15 cellular contexts compared by ENCODE assay signal in genomic region chr19:40791996-40792395, GRCh38. TPM values are rescaled to one million over a fixed set of nuclear protein-coding genes. Genes with fewer than 3 reads are reported as not detected.
DNase-seq lines count a peak whose midpoint lies in the region; ATAC-seq, FAIRE-seq and TF ChIP-seq lines count a peak whose summit lies in the region.
"Had no signal": no experiment of that assay in that cellular context is flagged by ENCODE, and none has a peak within 500 bp of the region (broad histone marks: within the 10 kb centered on the region; RNA-seq: fewer than 3 reads in every experiment).

No MANE protein-coding gene starts in this region.

- no peaks in the 10 kb centered on the region for H3K9me3 ChIP-seq in CD4-positive, alpha-beta T cell (ENCODE audit: control insufficient read depth, low read length)
- H3K9me3 ChIP-seq in kidney (ENCODE audit: control insufficient read depth in 1 of 2, low read length in 2 of 2): no peaks in the 10 kb centered on the region
- H3K9me3 ChIP-seq: adrenal gland, BE2C, gastroesophageal sphincter had no signal

- no peaks in the 10 kb centered on the region for H3K27me3 Mint-ChIP-seq in CD4-positive, alpha-beta T cell
- H3K27me3 Mint-ChIP-seq in activated T-helper 1 cell treated with anti-CD3 and anti-CD28 coated beads, Interleukin-12 subunit alpha, Interleukin-12 subunit beta, Interleukin-2, Interleukin-4 antibody, amounts not matched to agents 30 ng/mL and 10 ng/mL and 1 ng/mL, durations not matched to agents 14 hours and 24 hours and 36 hours (ENCODE audit: insufficient read depth): no peaks in the 10 kb centered on the region
- H3K27me3 Mint-ChIP-seq in naive B cell: no peaks in the 10 kb centered on the region

- CTCF ChIA-PET in CD4-positive, alpha-beta T cell (lab: Charles Lee): no interaction called here

- no peak for ATAC-seq in CD4-positive, alpha-beta T cell (ENCODE audit: poor library complexity)
- ATAC-seq in naive B cell (ENCODE audit: low read depth in 2 of 2) (no peak), HG03045 (IDR thresholded peaks at IDR 0.05; ENCODE audit: unreplicated experiment) (no peak)
- ATAC-seq: gastroesophageal sphincter, left lobe of liver had no signal

- no peak overlapping the region for H3K4me3 Mint-ChIP-seq in CD4-positive, alpha-beta T cell
- no peak overlapping the region for H3K4me3 Mint-ChIP-seq in activated T-helper 1 cell treated with anti-CD3 and anti-CD28 coated beads, Interleukin-12 subunit alpha, Interleukin-12 subunit beta, Interleukin-2, Interleukin-4 antibody, amounts not matched to agents 30 ng/mL and 10 ng/mL and 1 ng/mL, durations not matched to agents 14 hours and 24 hours and 36 hours
- peak overlapping the region in 3 of 8 donors; percentile 28 to 61 (median 45) for H3K4me3 Mint-ChIP-seq in naive B cell

- POLR2A ChIA-PET in CD4-positive, alpha-beta T cell (lab: Charles Lee): interaction anchor here (2.1 kb wide), 1 partner anchor 14 kb away, joined by 8 read pairs; the partner anchor contains the start of gene RAB4B

- H3K4me3 ChIP-seq in kidney (ENCODE audit: low read length in 2 of 2): no peak overlapping the region
- H3K4me3 ChIP-seq: adrenal gland, gastroesophageal sphincter had no signal

- no peaks in the 10 kb centered on the region for H3K36me3 ChIP-seq in kidney (ENCODE audit: control insufficient read depth in 1 of 2, insufficient read depth in 2 of 2, low read length in 2 of 2)
- H3K36me3 ChIP-seq: BE2C had no signal

- no peak for TF ChIP-seq CTCF in CD4-positive, alpha-beta T cell (IDR thresholded peaks at IDR 0.05)
- TF ChIP-seq CTCF in kidney (IDR thresholded peaks at IDR 0.05; ENCODE audit: borderline replicate concordance, extremely low read depth, insufficient read depth): no peak

- no peak overlapping the region for H3K9ac ChIP-seq in kidney (ENCODE audit: low read length in 2 of 2)
- H3K9ac ChIP-seq: parathyroid adenoma had no signal

- intact Hi-C loops in CD4-positive, alpha-beta T cell (cut with DNase I, micrococcal nuclease): no loop called here
- intact Hi-C loops in activated T-helper 1 cell treated with anti-CD3 and anti-CD28 coated beads, Interleukin-12 subunit alpha, Interleukin-12 subunit beta, Interleukin-2, Interleukin-4 antibody, amounts not matched to agents 30 ng/mL and 10 ng/mL and 1 ng/mL, durations not matched to agents 14 hours and 24 hours and 36 hours (cut with micrococcal nuclease): loop anchor here (1.0 kb wide), 1 partner anchor 15 kb away; no protein-coding TSS in a partner anchor
- intact Hi-C loops in kidney (cut with DNase I): no loop called here

- no peak for DNase-seq in CD4-positive, alpha-beta T cell
- DNase-seq in activated T-helper 1 cell treated with anti-CD3 and anti-CD28 coated beads, Interleukin-12 subunit alpha, Interleukin-12 subunit beta, Interleukin-2, Interleukin-4 antibody, amounts not matched to agents 30 ng/mL and 10 ng/mL and 1 ng/mL, durations not matched to agents 14 hours and 24 hours and 36 hours (ENCODE audit: low spot score): no peak
- DNase-seq in naive B cell (no peak), NOMO-1 treated with DMSO at 0.1 percent for 48 hours (lab: John Stamatoyannopoulos, UW; ENCODE audit: unreplicated experiment) (no peak), kidney (no peak)
- DNase-seq: activated CD4-positive, alpha-beta T cell treated with anti-CD3 and anti-CD28 coated beads, Interleukin-2, amount 50 U/mL, for 1 hour; adrenal gland; BE2C; NCI-H187; stimulated activated CD4-positive, alpha-beta T cell treated with anti-CD3 and anti-CD28 coated beads, Interleukin-1b, Interleukin-23, amount 100 ng/mL, for 48 hours had no signal

- peak overlapping the region; percentile 51 for H3K27ac Mint-ChIP-seq in CD4-positive, alpha-beta T cell
- peak overlapping the region; percentile 73 for H3K27ac Mint-ChIP-seq in activated T-helper 1 cell treated with anti-CD3 and anti-CD28 coated beads, Interleukin-12 subunit alpha, Interleukin-12 subunit beta, Interleukin-2, Interleukin-4 antibody, amounts not matched to agents 30 ng/mL and 10 ng/mL and 1 ng/mL, durations not matched to agents 14 hours and 24 hours and 36 hours
- H3K27ac Mint-ChIP-seq in naive B cell: peak overlapping the region in 5 of 6 donors; percentile 20 to 94 (median 62)

- H3K4me1 ChIP-seq in kidney (ENCODE audit: control insufficient read depth in 1 of 2, insufficient read depth in 1 of 2, low read depth in 1 of 2, low read length in 2 of 2): peaks cover 0 to 3% of the 10 kb centered on the region in 2 donors
- H3K4me1 ChIP-seq: adrenal gland, BE2C, gastroesophageal sphincter, parathyroid adenoma had no signal

- peaks cover 30% of the 10 kb centered on the region for H3K36me3 Mint-ChIP-seq in CD4-positive, alpha-beta T cell (ENCODE audit: low read depth)
- peaks cover 23% of the 10 kb centered on the region for H3K36me3 Mint-ChIP-seq in activated T-helper 1 cell treated with anti-CD3 and anti-CD28 coated beads, Interleukin-12 subunit alpha, Interleukin-12 subunit beta, Interleukin-2, Interleukin-4 antibody, amounts not matched to agents 30 ng/mL and 10 ng/mL and 1 ng/mL, durations not matched to agents 14 hours and 24 hours and 36 hours (ENCODE audit: low read depth)
- H3K36me3 Mint-ChIP-seq in naive B cell: peaks cover 9 to 23% of the 10 kb centered on the region in 2 donors

- H3K4me1 Mint-ChIP-seq in CD4-positive, alpha-beta T cell (ENCODE audit: low read depth): no peaks in the 10 kb centered on the region
- H3K4me1 Mint-ChIP-seq in activated T-helper 1 cell treated with anti-CD3 and anti-CD28 coated beads, Interleukin-12 subunit alpha, Interleukin-12 subunit beta, Interleukin-2, Interleukin-4 antibody, amounts not matched to agents 30 ng/mL and 10 ng/mL and 1 ng/mL, durations not matched to agents 14 hours and 24 hours and 36 hours (ENCODE audit: low read depth): peaks cover 18% of the 10 kb centered on the region
- peaks cover 31 to 50% (median 47%) of the 10 kb centered on the region in 3 donors for H3K4me1 Mint-ChIP-seq in naive B cell

- H3K27ac ChIP-seq in CD4-positive, alpha-beta T cell (ENCODE audit: low read depth, low read length): no peak overlapping the region
- H3K27ac ChIP-seq in kidney (ENCODE audit: low read depth in 2 of 2, low read length in 2 of 2): no peak overlapping the region
- H3K27ac ChIP-seq: adrenal gland, gastroesophageal sphincter, parathyroid adenoma had no signal

- H3K9me3 Mint-ChIP-seq in CD4-positive, alpha-beta T cell: no peaks in the 10 kb centered on the region
- no peaks in the 10 kb centered on the region for H3K9me3 Mint-ChIP-seq in activated T-helper 1 cell treated with anti-CD3 and anti-CD28 coated beads, Interleukin-12 subunit alpha, Interleukin-12 subunit beta, Interleukin-2, Interleukin-4 antibody, amounts not matched to agents 30 ng/mL and 10 ng/mL and 1 ng/mL, durations not matched to agents 14 hours and 24 hours and 36 hours
- no peaks in the 10 kb centered on the region for H3K9me3 Mint-ChIP-seq in naive B cell

- FAIRE-seq in kidney (lab: Jason Lieb, UNC): no peak
- FAIRE-seq: H1 had no signal

- H3K27me3 ChIP-seq in CD4-positive, alpha-beta T cell (ENCODE audit: control insufficient read depth, insufficient read depth, low read length): no peaks in the 10 kb centered on the region
- H3K27me3 ChIP-seq: adrenal gland, BE2C, gastroesophageal sphincter had no signal

RNA-seq across cellular contexts. Expression of gene EGLN2, which starts 7.0 kb away (rescaled TPM):
- total RNA-seq in CD4-positive, alpha-beta T cell: 100 to 1,000 TPM; 150 to 151 TPM
- total RNA-seq in activated T-helper 1 cell treated with anti-CD3 and anti-CD28 coated beads, Interleukin-12 subunit alpha, Interleukin-12 subunit beta, Interleukin-2, Interleukin-4 antibody, amounts not matched to agents 30 ng/mL and 10 ng/mL and 1 ng/mL, durations not matched to agents 14 hours and 24 hours and 36 hours: 100 and 104 TPM in 2 replicates
- polyA plus RNA-seq in naive B cell (ENCODE audit: low read depth in 6 of 6) (100 to 1,000 TPM in 4 of 6 donors, 10 to 100 TPM in 2; 66.8 to 184 (median 124) TPM), kidney (ENCODE audit: insufficient read depth, low read depth, low replicate concordance) (96.3 TPM)
- 96.0 TPM for total RNA-seq in kidney

RNA-seq across cellular contexts. Expression of gene RAB4B, which starts 13.9 kb away (rescaled TPM):
- 10 to 100 TPM; 26.6 to 26.9 TPM for total RNA-seq in CD4-positive, alpha-beta T cell
- 40.6 and 45.5 TPM in 2 replicates for total RNA-seq in activated T-helper 1 cell treated with anti-CD3 and anti-CD28 coated beads, Interleukin-12 subunit alpha, Interleukin-12 subunit beta, Interleukin-2, Interleukin-4 antibody, amounts not matched to agents 30 ng/mL and 10 ng/mL and 1 ng/mL, durations not matched to agents 14 hours and 24 hours and 36 hours
- polyA plus RNA-seq in naive B cell (ENCODE audit: low read depth in 6 of 6): 100 to 1,000 TPM; 111 to 167 (median 145) TPM
- total RNA-seq in kidney: 42.1 TPM
- 61.7 TPM for polyA plus RNA-seq in kidney (ENCODE audit: insufficient read depth, low read depth, low replicate concordance)

RNA-seq across cellular contexts. Expression of gene MIA, which starts 16.7 kb away (rescaled TPM):
- total RNA-seq in CD4-positive, alpha-beta T cell: not detected
- total RNA-seq in activated T-helper 1 cell treated with anti-CD3 and anti-CD28 coated beads, Interleukin-12 subunit alpha, Interleukin-12 subunit beta, Interleukin-2, Interleukin-4 antibody, amounts not matched to agents 30 ng/mL and 10 ng/mL and 1 ng/mL, durations not matched to agents 14 hours and 24 hours and 36 hours: 0.91 TPM in 1 of 2 replicates, not detected in the other
- polyA plus RNA-seq in naive B cell (ENCODE audit: low read depth in 6 of 6): not detected
- total RNA-seq in kidney: 6.5 TPM
- not detected for polyA plus RNA-seq in kidney (ENCODE audit: insufficient read depth, low read depth, low replicate concordance)
- total RNA-seq: H1 had no signal
- polyA plus RNA-seq: H1 had no signal

RNA-seq across cellular contexts. Expression of gene SNRPA, which starts 41.0 kb away (rescaled TPM):
- 10 to 100 TPM; 60.3 to 76.7 TPM for total RNA-seq in CD4-positive, alpha-beta T cell
- 243 and 245 TPM in 2 replicates for total RNA-seq in activated T-helper 1 cell treated with anti-CD3 and anti-CD28 coated beads, Interleukin-12 subunit alpha, Interleukin-12 subunit beta, Interleukin-2, Interleukin-4 antibody, amounts not matched to agents 30 ng/mL and 10 ng/mL and 1 ng/mL, durations not matched to agents 14 hours and 24 hours and 36 hours
- polyA plus RNA-seq in naive B cell (ENCODE audit: low read depth in 6 of 6) (10 to 100 TPM; 48.3 to 88.8 (median 59.8) TPM), kidney (ENCODE audit: insufficient read depth, low read depth, low replicate concordance) (52.6 TPM)
- total RNA-seq in kidney: 48.7 TPM

RNA-seq across cellular contexts. Expression of gene ACTMAP, which starts 41.7 kb away (rescaled TPM):
- 1 to 10 TPM; 3.9 to 5.7 TPM for total RNA-seq in CD4-positive, alpha-beta T cell
- 9.5 and 10.0 TPM in 2 replicates for total RNA-seq in activated T-helper 1 cell treated with anti-CD3 and anti-CD28 coated beads, Interleukin-12 subunit alpha, Interleukin-12 subunit beta, Interleukin-2, Interleukin-4 antibody, amounts not matched to agents 30 ng/mL and 10 ng/mL and 1 ng/mL, durations not matched to agents 14 hours and 24 hours and 36 hours
- polyA plus RNA-seq in naive B cell (ENCODE audit: low read depth in 6 of 6) (1 to 10 TPM; 1.9 to 5.6 (median 4.7) TPM), kidney (ENCODE audit: insufficient read depth, low read depth, low replicate concordance) (8.9 TPM)
- total RNA-seq in kidney: 8.7 TPM
